In the genomic region with DNA sequence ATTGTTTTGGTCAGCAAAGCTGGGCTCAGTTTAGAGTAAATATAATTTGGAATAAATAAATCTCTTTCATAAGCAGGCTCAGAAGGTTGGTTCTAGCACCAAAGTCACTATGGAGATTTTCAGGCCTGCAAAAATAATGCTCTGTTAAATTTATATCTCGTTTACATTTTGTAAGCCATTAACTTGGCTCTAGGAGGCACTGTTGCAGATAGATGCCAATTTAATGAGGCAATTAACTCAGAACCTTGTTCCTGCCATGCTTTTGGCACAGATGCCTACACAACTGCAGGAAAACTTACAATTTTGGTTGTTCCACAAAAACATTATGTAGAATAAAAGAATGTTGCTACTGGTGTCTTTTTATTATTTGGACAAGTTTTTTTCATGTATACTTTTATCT, we compare ENCODE assay signal across 21 cellular contexts.
DNase-seq lines count a peak whose midpoint lies in the region; ATAC-seq, FAIRE-seq and TF ChIP-seq lines count a peak whose summit lies in the region.
"Had no signal": no experiment of that assay in that cellular context is flagged by ENCODE, and none has a peak within 500 bp of the region (broad histone marks: within the 10 kb centered on the region; RNA-seq: fewer than 3 reads in every experiment).

No MANE protein-coding gene starts in this region.

- peak; percentile 19 for TF ChIP-seq CTCF in DND-41 (IDR thresholded peaks at IDR 0.05; ENCODE audit: borderline replicate concordance, extremely low read depth, low read length, poor library complexity, severe bottlenecking)
- peak; percentile 31; the same call in 1 of the 2 replicates for TF ChIP-seq CTCF in LNCAP (IDR thresholded peaks at IDR 0.05)
- peak; percentile 30 for TF ChIP-seq CTCF in neural progenitor cell (IDR thresholded peaks at IDR 0.05)
- TF ChIP-seq CTCF in pancreas (IDR thresholded peaks at IDR 0.05): no peak

- no peak overlapping the region for H2AFZ ChIP-seq in DND-41 (ENCODE audit: low read depth, low read length)
- H2AFZ ChIP-seq in neural progenitor cell (replicated peaks): no peak overlapping the region

- no peaks in the 10 kb centered on the region for H3K4me1 Mint-ChIP-seq in neural progenitor cell
- no peaks in the 10 kb centered on the region for H3K4me1 Mint-ChIP-seq in activated CD4-positive, alpha-beta T cell treated with anti-CD3 and anti-CD28 coated beads for 36 hours
- no peaks in the 10 kb centered on the region for H3K4me1 Mint-ChIP-seq in activated CD4-positive, alpha-beta T cell treated with anti-CD3 and anti-CD28 coated beads, Interleukin-2, amount 10 ng/mL, durations not matched to agents 7 days and 5 days

- H4K20me1 ChIP-seq in DND-41 (ENCODE audit: insufficient read depth, low read length) (no peaks in the 10 kb centered on the region), neural progenitor cell (ENCODE audit: low read depth) (no peaks in the 10 kb centered on the region)
- H4K20me1 ChIP-seq: BLaER1 treated with 17β-estradiol and CSF1 and Interleukin-3, amounts not matched to agents 10 nM and 100 nM had no signal

- H3K27me3 Mint-ChIP-seq in neural progenitor cell (ENCODE audit: insufficient read depth, low read depth): no peaks in the 10 kb centered on the region
- H3K27me3 Mint-ChIP-seq in activated CD4-positive, alpha-beta T cell treated with anti-CD3 and anti-CD28 coated beads for 36 hours: no peaks in the 10 kb centered on the region
- H3K27me3 Mint-ChIP-seq in activated CD4-positive, alpha-beta T cell treated with anti-CD3 and anti-CD28 coated beads, Interleukin-2, amount 10 ng/mL, durations not matched to agents 7 days and 5 days: no peaks in the 10 kb centered on the region

- 15 to 19% methylated on average over 1 of the region's 1 CpG for WGBS in pancreas, 2 donors

- no peaks in the 10 kb centered on the region for H3F3A ChIP-seq in neural progenitor cell (ENCODE audit: low read depth)

- no peak for FAIRE-seq in pancreas (lab: Jason Lieb, UNC)
- FAIRE-seq: GM18507 had no signal

- no peaks in the 10 kb centered on the region for H3K36me3 Mint-ChIP-seq in neural progenitor cell
- H3K36me3 Mint-ChIP-seq in activated CD4-positive, alpha-beta T cell treated with anti-CD3 and anti-CD28 coated beads for 36 hours (ENCODE audit: low read depth): peaks cover 5% of the 10 kb centered on the region
- H3K36me3 Mint-ChIP-seq in activated CD4-positive, alpha-beta T cell treated with anti-CD3 and anti-CD28 coated beads, Interleukin-2, amount 10 ng/mL, durations not matched to agents 7 days and 5 days (ENCODE audit: low read depth): no peaks in the 10 kb centered on the region

- no peaks in the 10 kb centered on the region for H3K27me3 ChIP-seq in DND-41 (ENCODE audit: insufficient read depth, low read length, poor library complexity)
- no peaks in the 10 kb centered on the region for H3K27me3 ChIP-seq in neural progenitor cell
- H3K27me3 ChIP-seq in pancreas: no peaks in the 10 kb centered on the region
- H3K27me3 ChIP-seq: BLaER1 treated with 17β-estradiol and CSF1 and Interleukin-3, amounts not matched to agents 10 nM and 100 nM had no signal

- no peak overlapping the region for H3K4me2 ChIP-seq in DND-41 (ENCODE audit: insufficient read depth, low read length)
- no peak overlapping the region for H3K4me2 ChIP-seq in neural progenitor cell
- H3K4me2 ChIP-seq: BLaER1 treated with 17β-estradiol and CSF1 and Interleukin-3, amounts not matched to agents 10 nM and 100 nM had no signal

- H3K9me3 Mint-ChIP-seq in neural progenitor cell: no peaks in the 10 kb centered on the region
- no peaks in the 10 kb centered on the region for H3K9me3 Mint-ChIP-seq in activated CD4-positive, alpha-beta T cell treated with anti-CD3 and anti-CD28 coated beads for 36 hours (ENCODE audit: low read depth)
- H3K9me3 Mint-ChIP-seq in activated CD4-positive, alpha-beta T cell treated with anti-CD3 and anti-CD28 coated beads, Interleukin-2, amount 10 ng/mL, durations not matched to agents 7 days and 5 days: no peaks in the 10 kb centered on the region
- H3K9me3 Mint-ChIP-seq: CD8-positive, alpha-beta T cell had no signal

- H3K27ac Mint-ChIP-seq in neural progenitor cell: no peak overlapping the region
- no peak overlapping the region for H3K27ac Mint-ChIP-seq in activated CD4-positive, alpha-beta T cell treated with anti-CD3 and anti-CD28 coated beads for 36 hours
- H3K27ac Mint-ChIP-seq in activated CD4-positive, alpha-beta T cell treated with anti-CD3 and anti-CD28 coated beads, Interleukin-2, amount 10 ng/mL, durations not matched to agents 7 days and 5 days: no peak overlapping the region
- H3K27ac Mint-ChIP-seq: CD8-positive, alpha-beta T cell had no signal

- H3K4me1 ChIP-seq in DND-41 (ENCODE audit: insufficient read depth, low read length): no peaks in the 10 kb centered on the region
- H3K4me1 ChIP-seq in neural progenitor cell: no peaks in the 10 kb centered on the region
- no peaks in the 10 kb centered on the region for H3K4me1 ChIP-seq in pancreas

- H3K9me3 ChIP-seq in DND-41 (ENCODE audit: insufficient read depth, low read length, severe bottlenecking): no peaks in the 10 kb centered on the region
- no peaks in the 10 kb centered on the region for H3K9me3 ChIP-seq in neural progenitor cell (ENCODE audit: low read depth)
- H3K9me3 ChIP-seq in pancreas: no peaks in the 10 kb centered on the region
- H3K9me3 ChIP-seq: BLaER1 treated with 17β-estradiol and CSF1 and Interleukin-3, amounts not matched to agents 10 nM and 100 nM had no signal

- H3K36me3 ChIP-seq in DND-41 (ENCODE audit: insufficient read depth, low read length) (no peaks in the 10 kb centered on the region), neural progenitor cell (no peaks in the 10 kb centered on the region), pancreas (no peaks in the 10 kb centered on the region)
- H3K36me3 ChIP-seq: BLaER1 treated with 17β-estradiol and CSF1 and Interleukin-3, amounts not matched to agents 10 nM and 100 nM had no signal

- in situ Hi-C loops in SK-MEL-5 (cut with HindIII; ENCODE audit: low pct_unique_long_range_greater_than_20kb, low sequenced_read_pairs): no loop called here

- no peak overlapping the region for H3K9ac ChIP-seq in DND-41 (ENCODE audit: low read depth, low read length)
- no peak overlapping the region for H3K9ac ChIP-seq in neural progenitor cell
- H3K9ac ChIP-seq: BLaER1 treated with 17β-estradiol and CSF1 and Interleukin-3, amounts not matched to agents 10 nM and 100 nM had no signal

- H3K27ac ChIP-seq in DND-41 (ENCODE audit: low read length) (no peak overlapping the region), neural progenitor cell (no peak overlapping the region), pancreas (no peak overlapping the region)
- H3K27ac ChIP-seq: BLaER1 treated with 17β-estradiol and CSF1 and Interleukin-3, amounts not matched to agents 10 nM and 100 nM had no signal

- DNase-seq in DND-41: no peak
- peak; percentile 5 for DNase-seq in SK-MEL-5 (ENCODE audit: low read depth, low spot score)
- DNase-seq in neural progenitor cell (ENCODE audit: low spot score): no peak
- no peak for DNase-seq in pancreas
- no peak for DNase-seq in activated CD4-positive, alpha-beta T cell treated with anti-CD3 and anti-CD28 coated beads for 36 hours
- no peak for DNase-seq in activated CD4-positive, alpha-beta T cell treated with anti-CD3 and anti-CD28 coated beads, Interleukin-2, amount 10 ng/mL, durations not matched to agents 7 days and 5 days
- DNase-seq: CD8-positive, alpha-beta T cell; GDM1; GOT3; Kasumi-1; NCI-H1092; NCI-H1436; NCI-H187 treated with DMSO at 0.1 percent for 48 hours; NCI-H2107; NCI-H446 treated with DMSO at 0.1 percent for 48 hours; NCI-H774; Right ventricle myocardium superior had no signal

- ATAC-seq in DND-41 (ENCODE audit: insufficient read depth, low read depth) (no peak), pancreas (no peak)
- ATAC-seq in activated CD4-positive, alpha-beta T cell treated with anti-CD3 and anti-CD28 coated beads for 36 hours: no peak
- ATAC-seq: CD8-positive, alpha-beta T cell; HCT116 had no signal

- no peak overlapping the region for H3K4me3 Mint-ChIP-seq in neural progenitor cell
- H3K4me3 Mint-ChIP-seq in activated CD4-positive, alpha-beta T cell treated with anti-CD3 and anti-CD28 coated beads for 36 hours: no peak overlapping the region
- H3K4me3 Mint-ChIP-seq in activated CD4-positive, alpha-beta T cell treated with anti-CD3 and anti-CD28 coated beads, Interleukin-2, amount 10 ng/mL, durations not matched to agents 7 days and 5 days: no peak overlapping the region
- H3K4me3 Mint-ChIP-seq: CD8-positive, alpha-beta T cell had no signal

- intact Hi-C loops in pancreas (cut with DNase I): no loop called here
- intact Hi-C loops in activated CD4-positive, alpha-beta T cell treated with anti-CD3 and anti-CD28 coated beads for 36 hours (cut with DNase I, micrococcal nuclease): no loop called here

- POLR2A ChIA-PET in activated CD4-positive, alpha-beta T cell treated with anti-CD3 and anti-CD28 coated beads for 36 hours (lab: Charles Lee): interaction anchor here (0.6 kb wide), 1 partner anchor 133 kb away, joined by 4 read pairs; no protein-coding TSS in a partner anchor
- POLR2A ChIA-PET in activated CD4-positive, alpha-beta T cell treated with anti-CD3 and anti-CD28 coated beads, Interleukin-2, amount 10 ng/mL, durations not matched to agents 7 days and 5 days (lab: Charles Lee): no interaction called here

- CTCF ChIA-PET in activated CD4-positive, alpha-beta T cell treated with anti-CD3 and anti-CD28 coated beads for 36 hours (lab: Charles Lee): no interaction called here
- CTCF ChIA-PET in activated CD4-positive, alpha-beta T cell treated with anti-CD3 and anti-CD28 coated beads, Interleukin-2, amount 10 ng/mL, durations not matched to agents 7 days and 5 days (lab: Charles Lee): no interaction called here

- H3K4me3 ChIP-seq in DND-41 (ENCODE audit: low read depth in 1 of 2, low read length in 2 of 2): no peak overlapping the region
- no peak overlapping the region for H3K4me3 ChIP-seq in neural progenitor cell
- H3K4me3 ChIP-seq in pancreas: no peak overlapping the region
- H3K4me3 ChIP-seq: BLaER1 treated with 17β-estradiol and CSF1 and Interleukin-3, amounts not matched to agents 10 nM and 100 nM had no signal

- no peaks in the 10 kb centered on the region for H3K79me2 ChIP-seq in DND-41 (ENCODE audit: insufficient read depth, low read length)
- H3K79me2 ChIP-seq in neural progenitor cell (ENCODE audit: low read depth): no peaks in the 10 kb centered on the region

Comparison
In these comparisons a context has a peak if more than half of its experiments do, and no peak if none do; other contexts are left out.
1. CTCF ChIP-seq: peak in DND-41 (single experiment), LNCAP (single experiment) and neural progenitor cell (single experiment); none in pancreas (0 of 4).